Comparison of ENCODE assay signal across 2 cellular contexts in the genomic region with DNA sequence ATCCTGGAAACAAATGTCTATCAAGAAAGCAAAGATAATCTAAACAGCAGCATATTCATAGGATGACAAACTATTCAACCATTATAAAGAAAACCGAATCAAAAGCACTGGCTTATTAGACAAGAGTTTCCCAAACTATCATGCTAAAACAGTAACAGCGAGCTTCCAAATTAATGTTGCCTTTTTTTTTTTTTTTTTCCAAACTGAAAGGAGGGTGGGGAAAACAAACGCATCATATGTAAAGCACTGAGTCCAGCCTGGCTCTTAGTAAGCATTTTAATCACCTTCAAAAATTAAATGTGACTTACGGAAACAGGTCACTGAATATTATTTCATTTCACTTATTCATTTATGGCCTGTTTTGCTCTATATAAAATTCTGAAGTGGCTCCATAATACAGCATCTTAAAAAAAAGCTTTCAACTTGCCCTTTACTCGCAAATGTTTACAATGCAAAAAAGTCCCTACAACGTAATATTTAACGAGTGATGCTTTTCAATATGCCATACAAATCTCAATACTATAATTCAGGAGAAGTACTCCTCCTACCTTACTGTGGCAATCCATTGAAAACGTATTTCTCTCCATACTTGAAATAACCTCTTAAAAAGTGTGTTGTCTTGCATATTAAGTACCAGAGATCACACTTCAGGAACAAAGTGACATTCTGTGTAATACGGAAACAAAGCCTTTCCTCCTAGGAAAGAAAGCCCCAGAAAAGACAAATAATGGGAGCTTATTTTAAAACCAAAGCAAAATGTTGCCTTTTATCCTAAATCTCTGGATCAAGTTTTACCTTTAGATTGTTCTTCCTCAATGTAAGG.
TF ChIP-seq lines count a peak whose summit lies in the region.

No MANE protein-coding gene starts in this region.

TF ChIP-seq in SK-N-SH, 30 proteins besides CTCF, POLR2A, EP300 and RAD21 (continued from another document):
- TF ChIP-seq, protein P1, sequence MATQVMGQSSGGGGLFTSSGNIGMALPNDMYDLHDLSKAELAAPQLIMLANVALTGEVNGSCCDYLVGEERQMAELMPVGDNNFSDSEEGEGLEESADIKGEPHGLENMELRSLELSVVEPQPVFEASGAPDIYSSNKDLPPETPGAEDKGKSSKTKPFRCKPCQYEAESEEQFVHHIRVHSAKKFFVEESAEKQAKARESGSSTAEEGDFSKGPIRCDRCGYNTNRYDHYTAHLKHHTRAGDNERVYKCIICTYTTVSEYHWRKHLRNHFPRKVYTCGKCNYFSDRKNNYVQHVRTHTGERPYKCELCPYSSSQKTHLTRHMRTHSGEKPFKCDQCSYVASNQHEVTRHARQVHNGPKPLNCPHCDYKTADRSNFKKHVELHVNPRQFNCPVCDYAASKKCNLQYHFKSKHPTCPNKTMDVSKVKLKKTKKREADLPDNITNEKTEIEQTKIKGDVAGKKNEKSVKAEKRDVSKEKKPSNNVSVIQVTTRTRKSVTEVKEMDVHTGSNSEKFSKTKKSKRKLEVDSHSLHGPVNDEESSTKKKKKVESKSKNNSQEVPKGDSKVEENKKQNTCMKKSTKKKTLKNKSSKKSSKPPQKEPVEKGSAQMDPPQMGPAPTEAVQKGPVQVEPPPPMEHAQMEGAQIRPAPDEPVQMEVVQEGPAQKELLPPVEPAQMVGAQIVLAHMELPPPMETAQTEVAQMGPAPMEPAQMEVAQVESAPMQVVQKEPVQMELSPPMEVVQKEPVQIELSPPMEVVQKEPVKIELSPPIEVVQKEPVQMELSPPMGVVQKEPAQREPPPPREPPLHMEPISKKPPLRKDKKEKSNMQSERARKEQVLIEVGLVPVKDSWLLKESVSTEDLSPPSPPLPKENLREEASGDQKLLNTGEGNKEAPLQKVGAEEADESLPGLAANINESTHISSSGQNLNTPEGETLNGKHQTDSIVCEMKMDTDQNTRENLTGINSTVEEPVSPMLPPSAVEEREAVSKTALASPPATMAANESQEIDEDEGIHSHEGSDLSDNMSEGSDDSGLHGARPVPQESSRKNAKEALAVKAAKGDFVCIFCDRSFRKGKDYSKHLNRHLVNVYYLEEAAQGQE (IDR thresholded peaks at IDR 0.05; ENCODE audit: low read depth, low read length): no peak
- TF ChIP-seq RXRA (IDR thresholded peaks at IDR 0.05; ENCODE audit: borderline replicate concordance, low read depth): no peak
- TF ChIP-seq SMC3 (IDR thresholded peaks at IDR 0.05; ENCODE audit: low read depth, low read length): no peak
- no peak for TF ChIP-seq IRF3 (IDR thresholded peaks at IDR 0.05; ENCODE audit: low read depth, low read length)
- no peak for TF ChIP-seq RCOR1 (IDR thresholded peaks at IDR 0.05; ENCODE audit: low read length)
- no peak for TF ChIP-seq YY1 (IDR thresholded peaks at IDR 0.05; ENCODE audit: low read depth)
- TF ChIP-seq RFX5 (IDR thresholded peaks at IDR 0.05; ENCODE audit: low read length): no peak
- TF ChIP-seq JUND (IDR thresholded peaks at IDR 0.05): no peak
- TF ChIP-seq MEF2A (IDR thresholded peaks at IDR 0.05; ENCODE audit: borderline replicate concordance, low read depth): no peak
- TF ChIP-seq TAF1 (IDR thresholded peaks at IDR 0.05; ENCODE audit: borderline replicate concordance, low read depth, low read length): no peak
- TF ChIP-seq TCF12 (IDR thresholded peaks at IDR 0.05): no peak
- no peak for TF ChIP-seq SIN3A (IDR thresholded peaks at IDR 0.05; ENCODE audit: borderline replicate concordance, low read depth, low read length)
- no peak for TF ChIP-seq FOSL2 (IDR thresholded peaks at IDR 0.05; ENCODE audit: borderline replicate concordance, low read depth)
- no peak for TF ChIP-seq NRF1 (IDR thresholded peaks at IDR 0.05; ENCODE audit: low read depth, low read length)
TF ChIP-seq in SK-N-SH: peak in this region for 0.

TF ChIP-seq in SK-N-SH treated with all-trans-retinoic acid at 6 μM for 48 hours, 23 proteins besides CTCF, POLR2A, EP300 and RAD21 (continued from another document):
- TF ChIP-seq, protein P2, sequence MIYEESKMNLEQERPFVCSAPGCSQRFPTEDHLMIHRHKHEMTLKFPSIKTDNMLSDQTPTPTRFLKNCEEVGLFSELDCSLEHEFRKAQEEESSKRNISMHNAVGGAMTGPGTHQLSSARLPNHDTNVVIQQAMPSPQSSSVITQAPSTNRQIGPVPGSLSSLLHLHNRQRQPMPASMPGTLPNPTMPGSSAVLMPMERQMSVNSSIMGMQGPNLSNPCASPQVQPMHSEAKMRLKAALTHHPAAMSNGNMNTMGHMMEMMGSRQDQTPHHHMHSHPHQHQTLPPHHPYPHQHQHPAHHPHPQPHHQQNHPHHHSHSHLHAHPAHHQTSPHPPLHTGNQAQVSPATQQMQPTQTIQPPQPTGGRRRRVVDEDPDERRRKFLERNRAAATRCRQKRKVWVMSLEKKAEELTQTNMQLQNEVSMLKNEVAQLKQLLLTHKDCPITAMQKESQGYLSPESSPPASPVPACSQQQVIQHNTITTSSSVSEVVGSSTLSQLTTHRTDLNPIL (CRISPR knock-in tag; IDR thresholded peaks at IDR 0.05; ENCODE audit: low read depth): no peak
- no peak for TF ChIP-seq ZFP30 (CRISPR knock-in tag; IDR thresholded peaks at IDR 0.05)
- no peak for TF ChIP-seq BACH2 (CRISPR knock-in tag; IDR thresholded peaks at IDR 0.05; ENCODE audit: borderline replicate concordance)
- no peak for TF ChIP-seq ZFP3 (CRISPR knock-in tag; IDR thresholded peaks at IDR 0.05)
- no peak for TF ChIP-seq ZNF565 (CRISPR knock-in tag; conservative IDR thresholded peaks at IDR 0.05; ENCODE audit: low read depth)
- no peak for TF ChIP-seq TOX (CRISPR knock-in tag; IDR thresholded peaks at IDR 0.05; ENCODE audit: borderline replicate concordance)
- TF ChIP-seq CSDC2 (CRISPR knock-in tag; IDR thresholded peaks at IDR 0.05): no peak
- TF ChIP-seq ESRRG (CRISPR knock-in tag; IDR thresholded peaks at IDR 0.05): no peak
- TF ChIP-seq ISL1 (CRISPR knock-in tag; IDR thresholded peaks at IDR 0.05): no peak
- no peak for TF ChIP-seq TSHZ2 (CRISPR knock-in tag; IDR thresholded peaks at IDR 0.05)
- no peak for TF ChIP-seq POU6F1 (CRISPR knock-in tag; IDR thresholded peaks at IDR 0.05; ENCODE audit: borderline replicate concordance, low read depth)
- no peak for TF ChIP-seq OSR1 (CRISPR knock-in tag; IDR thresholded peaks at IDR 0.05)
- no peak for TF ChIP-seq ZNF8 (CRISPR knock-in tag; IDR thresholded peaks at IDR 0.05)
- TF ChIP-seq ZC3H10 (CRISPR knock-in tag; IDR thresholded peaks at IDR 0.05): no peak
- TF ChIP-seq PPARA (CRISPR knock-in tag; IDR thresholded peaks at IDR 0.05; ENCODE audit: borderline replicate concordance): no peak
- TF ChIP-seq GLIS3 (CRISPR knock-in tag; IDR thresholded peaks at IDR 0.05): no peak
- no peak for TF ChIP-seq CSRNP3 (CRISPR knock-in tag; IDR thresholded peaks at IDR 0.05)
